Comparison of ENCODE assay signal across 10 cellular contexts in the genomic region with DNA sequence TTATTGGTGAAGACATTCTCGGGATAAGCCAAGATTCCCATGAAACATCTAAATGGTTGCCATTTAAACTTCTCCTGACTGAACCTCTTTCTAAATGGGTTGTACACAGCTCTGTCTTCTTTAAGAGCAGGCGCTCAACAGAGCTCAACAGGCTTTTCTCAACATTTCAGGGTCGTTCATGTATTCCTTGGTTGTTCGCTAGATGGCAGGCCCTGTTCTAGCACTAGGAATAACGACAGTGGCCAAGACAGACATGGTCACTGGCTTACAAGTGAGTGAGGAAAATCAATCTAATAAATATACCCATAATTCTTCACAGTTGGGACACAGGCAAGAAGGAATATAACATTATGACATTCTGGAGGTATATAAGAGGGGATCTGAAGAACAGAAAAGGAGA.
DNase-seq lines count a peak whose midpoint lies in the region; ATAC-seq and TF ChIP-seq lines count a peak whose summit lies in the region.
"Had no signal": no experiment of that assay in that cellular context is flagged by ENCODE, and none has a peak within 500 bp of the region (broad histone marks: within the 10 kb centered on the region; RNA-seq: fewer than 3 reads in every experiment).

No MANE protein-coding gene starts in this region.

- ATAC-seq in upper lobe of left lung (ENCODE audit: low FRiP score in 2 of 2) (no peak), HG02798 (IDR thresholded peaks at IDR 0.05; ENCODE audit: poor library complexity, unreplicated experiment) (no peak)
- ATAC-seq: left colon had no signal

- H3K27ac ChIP-seq in brain microvascular endothelial cell (no peak overlapping the region), upper lobe of left lung (no peak overlapping the region), ascending aorta (no peak overlapping the region)

- intact Hi-C loops in ascending aorta (cut with DNase I) = loop anchor here (2.0 kb wide), 1 partner anchor 247 kb away; no protein-coding TSS in a partner anchor

- H3K9me3 ChIP-seq in upper lobe of left lung (no peaks in the 10 kb centered on the region), ascending aorta (no peaks in the 10 kb centered on the region)

- H3K36me3 ChIP-seq in brain microvascular endothelial cell (replicated peaks) (no peaks in the 10 kb centered on the region), upper lobe of left lung (no peaks in the 10 kb centered on the region), ascending aorta (no peaks in the 10 kb centered on the region)

- no peaks in the 10 kb centered on the region for H3K27me3 ChIP-seq in brain microvascular endothelial cell (replicated peaks)
- H3K27me3 ChIP-seq in upper lobe of left lung = no peaks in the 10 kb centered on the region
- H3K27me3 ChIP-seq in ascending aorta = no peaks in the 10 kb centered on the region

- DNase-seq in EH (ENCODE audit: low read depth) (peak; percentile 42), LNCaP clone FGC (ENCODE audit: low read depth) (peak; percentile 30), brain microvascular endothelial cell (no peak), medulla oblongata (ENCODE audit: extremely low spot score) (peak; percentile 75), upper lobe of left lung (no peak), glomerular visceral epithelial cell (ENCODE audit: extremely low spot score) (no peak), ascending aorta (ENCODE audit: low spot score in 2 of 2) (no peak)
- DNase-seq: DMS79 treated with DMSO at 0.1 percent for 48 hours, left colon had no signal

- no peak overlapping the region for H3K4me3 ChIP-seq in LNCaP clone FGC (ENCODE audit: low read depth, low read length)
- H3K4me3 ChIP-seq in brain microvascular endothelial cell (ENCODE audit: low read depth, low read length) = no peak overlapping the region
- no peak overlapping the region for H3K4me3 ChIP-seq in upper lobe of left lung
- no peak overlapping the region for H3K4me3 ChIP-seq in ascending aorta

- in situ Hi-C loops in brain microvascular endothelial cell (cut with HindIII; ENCODE audit: low pct_ligation_motif_present, low sequenced_read_pairs) = no loop called here

- 66 to 75% methylated on average over 5 of the region's 5 CpGs for WGBS in upper lobe of left lung, 2 donors

- no peak for TF ChIP-seq EP300 in upper lobe of left lung (IDR thresholded peaks at IDR 0.05)

- peaks cover 0 to 6% (median 1%) of the 10 kb centered on the region in 4 donors for H3K4me1 ChIP-seq in upper lobe of left lung
- no peaks in the 10 kb centered on the region for H3K4me1 ChIP-seq in ascending aorta

- no peak for TF ChIP-seq POLR2A in upper lobe of left lung (IDR thresholded peaks at IDR 0.05)

- TF ChIP-seq CTCF in LNCaP clone FGC (IDR thresholded peaks at IDR 0.05; ENCODE audit: control insufficient read depth, extremely low read depth, insufficient read depth) (peak; percentile 76), brain microvascular endothelial cell (IDR thresholded peaks at IDR 0.05; ENCODE audit: low read depth, low read length, missing control alignments) (peak; percentile 21), upper lobe of left lung (IDR thresholded peaks at IDR 0.05) (no peak), ascending aorta (IDR thresholded peaks at IDR 0.05) (peak in 1 of 3 experiments; percentile 32)

Comparison
In these comparisons a context has a peak if more than half of its experiments do, and no peak if none do; other contexts are left out.
1. DNase-seq: peak in EH (single experiment), LNCaP clone FGC (single experiment) and medulla oblongata (single experiment); none in brain microvascular endothelial cell (single experiment), upper lobe of left lung (0 of 2), glomerular visceral epithelial cell (single experiment) and ascending aorta (0 of 2).
2. CTCF ChIP-seq: peak in LNCaP clone FGC (single experiment) and brain microvascular endothelial cell (single experiment); none in upper lobe of left lung (0 of 6).